Comparison of ENCODE assay signal across 30 cellular contexts in the genomic region with DNA sequence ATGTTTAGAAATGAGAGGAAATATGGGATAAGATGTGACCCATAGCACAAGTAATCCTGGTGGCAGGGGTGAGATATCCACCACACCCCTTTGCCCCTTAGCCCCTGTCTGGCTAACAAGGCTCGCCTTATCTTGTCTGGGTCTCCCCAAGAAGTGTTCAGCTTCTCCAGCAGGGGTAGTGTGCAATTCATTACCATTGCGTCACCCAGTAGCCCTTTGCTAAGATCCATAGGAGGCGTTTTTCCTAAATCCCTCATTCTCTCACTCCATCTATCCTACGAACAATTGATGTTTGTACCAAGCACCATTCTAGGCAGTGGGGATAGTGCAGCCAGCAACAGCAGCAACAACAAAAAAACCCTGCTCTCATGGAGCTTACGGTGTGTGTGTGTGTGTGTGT. TPM values are rescaled to one million over a fixed set of nuclear protein-coding genes. Genes with fewer than 3 reads are reported as not detected.
"Had no signal": no experiment of that assay in that cellular context is flagged by ENCODE, and none has a peak within 500 bp of the region (broad histone marks: within the 10 kb centered on the region; RNA-seq: fewer than 3 reads in every experiment).

No MANE protein-coding gene starts in this region.

- H3K9ac ChIP-seq: KMS-11 had no signal

- H3K4me3 Mint-ChIP-seq: activated CD4-positive, alpha-beta T cell treated with anti-CD3 and anti-CD28 coated beads for 36 hours; activated CD4-positive, alpha-beta T cell treated with anti-CD3 and anti-CD28 coated beads, Interleukin-2, amount 10 ng/mL, durations not matched to agents 7 days and 5 days; activated CD8-positive, alpha-beta T cell treated with anti-CD3 and anti-CD28 coated beads, Interleukin-2, amount 10 ng/mL, durations not matched to agents 7 days and 5 days; activated naive CD4-positive, alpha-beta T cell treated with anti-CD3 and anti-CD28 coated beads for 36 hours; activated T-cell treated with anti-CD3 and anti-CD28 coated beads, Interleukin-2, amount 50 U/mL, for 24 hours; brain had no signal

- H3K9me3 ChIP-seq: adrenal gland, SJCRH30 had no signal

- H3K27me3 ChIP-seq: adrenal gland, SJCRH30 had no signal

- DNase-seq: activated CD4-positive, alpha-beta T cell treated with anti-CD3 and anti-CD28 coated beads for 36 hours; activated CD4-positive, alpha-beta T cell treated with anti-CD3 and anti-CD28 coated beads, Interleukin-2, amount 10 ng/mL, durations not matched to agents 7 days and 5 days; activated CD4-positive, alpha-beta T cell treated with anti-CD3 and anti-CD28 coated beads, Interleukin-2, amount 50 U/mL, for 48 hours; activated CD8-positive, alpha-beta T cell treated with anti-CD3 and anti-CD28 coated beads, Interleukin-2, amount 10 ng/mL, durations not matched to agents 7 days and 5 days; activated gamma-delta T cell treated with Interleukin-2 at 50 U/mL for 16 hours; activated naive CD4-positive, alpha-beta T cell treated with anti-CD3 and anti-CD28 coated beads for 36 hours; activated T-cell treated with anti-CD3 and anti-CD28 coated beads, Interleukin-2, amount 50 U/mL, for 24 hours; adrenal gland; anterior cingulate cortex; central memory CD4-positive, alpha-beta T cell; MM.1S; NCI-H1105; NCI-H1417 treated with DMSO at 0.1 percent for 48 hours; NCI-H1930; NCI-H2081 treated with DMSO at 0.1 percent for 48 hours; NCI-H226; NCI-H446 treated with DMSO at 0.1 percent for 48 hours; NCI-H524; SHP77; SJCRH30; T1000 had no signal

- H3K4me1 Mint-ChIP-seq: activated CD4-positive, alpha-beta T cell treated with anti-CD3 and anti-CD28 coated beads for 36 hours; activated CD4-positive, alpha-beta T cell treated with anti-CD3 and anti-CD28 coated beads, Interleukin-2, amount 10 ng/mL, durations not matched to agents 7 days and 5 days; brain had no signal

- ATAC-seq: activated CD4-positive, alpha-beta T cell treated with anti-CD3 and anti-CD28 coated beads for 36 hours; activated CD8-positive, alpha-beta T cell treated with anti-CD3 and anti-CD28 coated beads, Interleukin-2, amount 10 ng/mL, durations not matched to agents 7 days and 5 days; activated naive CD4-positive, alpha-beta T cell treated with anti-CD3 and anti-CD28 coated beads, Interleukin-2, amount 50 U/mL, for 72 hours; Panc1 had no signal

- H3K4me2 ChIP-seq: KMS-11 had no signal

- H3K36me3 Mint-ChIP-seq: activated naive CD4-positive, alpha-beta T cell treated with anti-CD3 and anti-CD28 coated beads, Interleukin-2, amount 50 U/mL, for 72 hours; brain had no signal

- H3K4me1 ChIP-seq: adrenal gland, SJCRH30 had no signal

- H3K36me3 ChIP-seq: adrenal gland, SJCRH30 had no signal

- H3K9me3 Mint-ChIP-seq: activated CD4-positive, alpha-beta T cell treated with anti-CD3 and anti-CD28 coated beads, Interleukin-2, amount 10 ng/mL, durations not matched to agents 7 days and 5 days; activated naive CD4-positive, alpha-beta T cell treated with anti-CD3 and anti-CD28 coated beads for 36 hours; activated naive CD4-positive, alpha-beta T cell treated with anti-CD3 and anti-CD28 coated beads, Interleukin-2, amount 50 U/mL, for 72 hours; activated T-cell treated with anti-CD3 and anti-CD28 coated beads, Interleukin-2, amount 50 U/mL, for 24 hours had no signal

- FAIRE-seq: TTC549 had no signal

- H3K27ac ChIP-seq: adrenal gland, KMS-11, SJCRH30, SK-N-MC had no signal

- H3K27ac Mint-ChIP-seq: activated CD4-positive, alpha-beta T cell treated with anti-CD3 and anti-CD28 coated beads for 36 hours; activated CD4-positive, alpha-beta T cell treated with anti-CD3 and anti-CD28 coated beads, Interleukin-2, amount 10 ng/mL, durations not matched to agents 7 days and 5 days; activated CD8-positive, alpha-beta T cell treated with anti-CD3 and anti-CD28 coated beads, Interleukin-2, amount 10 ng/mL, durations not matched to agents 7 days and 5 days; activated naive CD4-positive, alpha-beta T cell treated with anti-CD3 and anti-CD28 coated beads for 36 hours; activated T-cell treated with anti-CD3 and anti-CD28 coated beads, Interleukin-2, amount 50 U/mL, for 24 hours; brain had no signal

- H3K4me3 ChIP-seq: adrenal gland, SJCRH30, SK-N-MC had no signal

RNA-seq across cellular contexts. Expression of a gene that starts 30.8 kb away (rescaled TPM):
- total RNA-seq: activated naive CD4-positive, alpha-beta T cell treated with anti-CD3 and anti-CD28 coated beads for 36 hours; activated naive CD4-positive, alpha-beta T cell treated with anti-CD3 and anti-CD28 coated beads, Interleukin-2, amount 50 U/mL, for 72 hours; adrenal gland; chondrocyte; LHCN-M2; RPMI7951; SJCRH30 had no signal
- polyA plus RNA-seq: adrenal gland had no signal

RNA-seq across cellular contexts. Expression of a gene that starts 44.5 kb away (rescaled TPM):
- total RNA-seq: activated CD4-positive, alpha-beta T cell treated with anti-CD3 and anti-CD28 coated beads for 36 hours; activated CD4-positive, alpha-beta T cell treated with anti-CD3 and anti-CD28 coated beads, Interleukin-2, amount 10 ng/mL, durations not matched to agents 7 days and 5 days; activated CD8-positive, alpha-beta T cell treated with anti-CD3 and anti-CD28 coated beads, Interleukin-2, amount 10 ng/mL, durations not matched to agents 7 days and 5 days; activated naive CD4-positive, alpha-beta T cell treated with anti-CD3 and anti-CD28 coated beads for 36 hours; activated naive CD4-positive, alpha-beta T cell treated with anti-CD3 and anti-CD28 coated beads, Interleukin-2, amount 50 U/mL, for 72 hours; adrenal gland; chondrocyte; LHCN-M2; RPMI7951; SJCRH30 had no signal
- polyA plus RNA-seq: adrenal gland had no signal
